Comparison of ENCODE assay signal across 23 cellular contexts in genomic region chr4:87941537-87942392, GRCh38. TPM values are rescaled to one million over a fixed set of nuclear protein-coding genes. Genes with fewer than 3 reads are reported as not detected.
"Had no signal": no experiment of that assay in that cellular context is flagged by ENCODE, and none has a peak within 500 bp of the region (broad histone marks: within the 10 kb centered on the region; RNA-seq: fewer than 3 reads in every experiment).

No MANE protein-coding gene starts in this region.

- H3K9ac ChIP-seq: KMS-11 had no signal

- H3K36me3 ChIP-seq: MG63, Peyer's patch, SJSA1 had no signal

- H3K9me3 ChIP-seq: MG63, Peyer's patch, SJSA1 had no signal

- H3K4me2 ChIP-seq: KMS-11 had no signal

- H3K4me1 ChIP-seq: Peyer's patch, SJSA1 had no signal

- H3K27me3 ChIP-seq: MG63, Peyer's patch, SJSA1 had no signal

- H3K4me3 ChIP-seq: MG63, Peyer's patch, SJSA1 had no signal

- H3K27ac ChIP-seq: KMS-11, Peyer's patch, RWPE1, SJSA1 had no signal

- ATAC-seq: activated T-cell treated with anti-CD3 and anti-CD28 coated beads, Interleukin-2, amount 50 U/mL, for 72 hours; T-helper 17 cell had no signal

- DNase-seq: activated B cell treated with CpG ODN at 0.5 μM for 24 hours; activated CD4-positive, alpha-beta memory T cell treated with anti-CD3 and anti-CD28 coated beads for 36 hours; activated CD4-positive, alpha-beta T cell treated with anti-CD3 and anti-CD28 coated beads, Interleukin-2, amount 10 ng/mL, durations not matched to agents 7 days and 5 days; activated gamma-delta T cell treated with Interleukin-2 at 50 U/mL for 16 hours; activated naive CD4-positive, alpha-beta T cell treated with anti-CD3 and anti-CD28 coated beads, Interleukin-2, amount 10 ng/mL, durations not matched to agents 7 days and 5 days; activated naive CD8-positive, alpha-beta T cell treated with anti-CD3 and anti-CD28 coated beads for 36 hours; activated T-cell treated with anti-CD3 and anti-CD28 coated beads, Interleukin-2, amount 50 U/mL, for 72 hours; cerebellar nuclear complex; MG63; MV-4-11; NCI-H1092 treated with DMSO at 0.1 percent for 48 hours; NCI-H1417 treated with DMSO at 0.1 percent for 48 hours; NCI-H1694; NCI-H2029; NCI-H446; Peyer's patch; Right ventricle myocardium superior; T-helper 17 cell; T-helper 9 cell had no signal

RNA-seq across cellular contexts. Expression of gene SPP1, which starts 33.7 kb away (rescaled TPM):
- total RNA-seq: activated B cell treated with CpG ODN at 0.5 μM for 24 hours; activated CD8-positive, alpha-beta memory T cell treated with anti-CD3 and anti-CD28 coated beads for 36 hours; T-helper 17 cell had no signal
